In the genomic region with DNA sequence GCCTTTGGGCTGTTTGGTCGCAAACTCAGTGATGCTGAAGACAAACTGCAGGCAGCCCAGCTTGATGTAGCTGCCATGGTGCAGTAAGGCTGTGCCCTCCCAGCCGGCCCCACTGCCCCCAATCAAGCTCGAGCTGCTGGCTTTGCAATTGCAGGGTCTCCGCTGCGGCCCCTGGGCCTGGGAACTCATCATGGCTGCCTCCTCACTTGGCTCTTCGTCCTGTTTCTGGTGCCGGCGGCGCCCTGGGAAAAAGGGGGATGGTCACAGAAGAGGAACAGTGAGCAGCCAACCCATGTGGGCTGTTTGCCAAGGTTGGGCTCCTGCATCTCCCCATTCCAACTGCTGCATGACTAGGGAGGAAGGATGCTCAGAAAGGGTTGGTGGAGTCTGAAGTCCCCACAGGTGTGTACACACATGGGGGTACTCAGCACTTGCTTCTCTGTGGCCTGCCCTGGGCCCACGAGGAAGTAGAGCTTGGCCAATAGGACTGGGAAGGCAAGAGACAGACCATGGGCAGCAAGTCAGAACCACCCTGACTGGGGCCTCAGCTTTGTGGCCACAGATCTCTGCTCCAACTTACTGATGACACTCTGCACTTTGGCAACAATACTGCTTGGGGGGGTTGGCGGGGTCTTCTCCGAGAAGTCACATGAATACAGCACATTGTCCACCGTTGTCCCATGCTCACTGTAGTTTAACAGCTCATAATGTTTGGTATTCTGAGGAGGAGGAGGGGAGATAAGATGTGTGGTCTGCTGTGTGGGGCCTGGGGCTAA, we compare ENCODE assay signal across 1 cellular context.
TF ChIP-seq lines count a peak whose summit lies in the region.

No MANE protein-coding gene starts in this region.

TF ChIP-seq in K562, 482 proteins besides CTCF, POLR2A, EP300 and RAD21 (continues in another document):
- TF ChIP-seq, protein P1, sequence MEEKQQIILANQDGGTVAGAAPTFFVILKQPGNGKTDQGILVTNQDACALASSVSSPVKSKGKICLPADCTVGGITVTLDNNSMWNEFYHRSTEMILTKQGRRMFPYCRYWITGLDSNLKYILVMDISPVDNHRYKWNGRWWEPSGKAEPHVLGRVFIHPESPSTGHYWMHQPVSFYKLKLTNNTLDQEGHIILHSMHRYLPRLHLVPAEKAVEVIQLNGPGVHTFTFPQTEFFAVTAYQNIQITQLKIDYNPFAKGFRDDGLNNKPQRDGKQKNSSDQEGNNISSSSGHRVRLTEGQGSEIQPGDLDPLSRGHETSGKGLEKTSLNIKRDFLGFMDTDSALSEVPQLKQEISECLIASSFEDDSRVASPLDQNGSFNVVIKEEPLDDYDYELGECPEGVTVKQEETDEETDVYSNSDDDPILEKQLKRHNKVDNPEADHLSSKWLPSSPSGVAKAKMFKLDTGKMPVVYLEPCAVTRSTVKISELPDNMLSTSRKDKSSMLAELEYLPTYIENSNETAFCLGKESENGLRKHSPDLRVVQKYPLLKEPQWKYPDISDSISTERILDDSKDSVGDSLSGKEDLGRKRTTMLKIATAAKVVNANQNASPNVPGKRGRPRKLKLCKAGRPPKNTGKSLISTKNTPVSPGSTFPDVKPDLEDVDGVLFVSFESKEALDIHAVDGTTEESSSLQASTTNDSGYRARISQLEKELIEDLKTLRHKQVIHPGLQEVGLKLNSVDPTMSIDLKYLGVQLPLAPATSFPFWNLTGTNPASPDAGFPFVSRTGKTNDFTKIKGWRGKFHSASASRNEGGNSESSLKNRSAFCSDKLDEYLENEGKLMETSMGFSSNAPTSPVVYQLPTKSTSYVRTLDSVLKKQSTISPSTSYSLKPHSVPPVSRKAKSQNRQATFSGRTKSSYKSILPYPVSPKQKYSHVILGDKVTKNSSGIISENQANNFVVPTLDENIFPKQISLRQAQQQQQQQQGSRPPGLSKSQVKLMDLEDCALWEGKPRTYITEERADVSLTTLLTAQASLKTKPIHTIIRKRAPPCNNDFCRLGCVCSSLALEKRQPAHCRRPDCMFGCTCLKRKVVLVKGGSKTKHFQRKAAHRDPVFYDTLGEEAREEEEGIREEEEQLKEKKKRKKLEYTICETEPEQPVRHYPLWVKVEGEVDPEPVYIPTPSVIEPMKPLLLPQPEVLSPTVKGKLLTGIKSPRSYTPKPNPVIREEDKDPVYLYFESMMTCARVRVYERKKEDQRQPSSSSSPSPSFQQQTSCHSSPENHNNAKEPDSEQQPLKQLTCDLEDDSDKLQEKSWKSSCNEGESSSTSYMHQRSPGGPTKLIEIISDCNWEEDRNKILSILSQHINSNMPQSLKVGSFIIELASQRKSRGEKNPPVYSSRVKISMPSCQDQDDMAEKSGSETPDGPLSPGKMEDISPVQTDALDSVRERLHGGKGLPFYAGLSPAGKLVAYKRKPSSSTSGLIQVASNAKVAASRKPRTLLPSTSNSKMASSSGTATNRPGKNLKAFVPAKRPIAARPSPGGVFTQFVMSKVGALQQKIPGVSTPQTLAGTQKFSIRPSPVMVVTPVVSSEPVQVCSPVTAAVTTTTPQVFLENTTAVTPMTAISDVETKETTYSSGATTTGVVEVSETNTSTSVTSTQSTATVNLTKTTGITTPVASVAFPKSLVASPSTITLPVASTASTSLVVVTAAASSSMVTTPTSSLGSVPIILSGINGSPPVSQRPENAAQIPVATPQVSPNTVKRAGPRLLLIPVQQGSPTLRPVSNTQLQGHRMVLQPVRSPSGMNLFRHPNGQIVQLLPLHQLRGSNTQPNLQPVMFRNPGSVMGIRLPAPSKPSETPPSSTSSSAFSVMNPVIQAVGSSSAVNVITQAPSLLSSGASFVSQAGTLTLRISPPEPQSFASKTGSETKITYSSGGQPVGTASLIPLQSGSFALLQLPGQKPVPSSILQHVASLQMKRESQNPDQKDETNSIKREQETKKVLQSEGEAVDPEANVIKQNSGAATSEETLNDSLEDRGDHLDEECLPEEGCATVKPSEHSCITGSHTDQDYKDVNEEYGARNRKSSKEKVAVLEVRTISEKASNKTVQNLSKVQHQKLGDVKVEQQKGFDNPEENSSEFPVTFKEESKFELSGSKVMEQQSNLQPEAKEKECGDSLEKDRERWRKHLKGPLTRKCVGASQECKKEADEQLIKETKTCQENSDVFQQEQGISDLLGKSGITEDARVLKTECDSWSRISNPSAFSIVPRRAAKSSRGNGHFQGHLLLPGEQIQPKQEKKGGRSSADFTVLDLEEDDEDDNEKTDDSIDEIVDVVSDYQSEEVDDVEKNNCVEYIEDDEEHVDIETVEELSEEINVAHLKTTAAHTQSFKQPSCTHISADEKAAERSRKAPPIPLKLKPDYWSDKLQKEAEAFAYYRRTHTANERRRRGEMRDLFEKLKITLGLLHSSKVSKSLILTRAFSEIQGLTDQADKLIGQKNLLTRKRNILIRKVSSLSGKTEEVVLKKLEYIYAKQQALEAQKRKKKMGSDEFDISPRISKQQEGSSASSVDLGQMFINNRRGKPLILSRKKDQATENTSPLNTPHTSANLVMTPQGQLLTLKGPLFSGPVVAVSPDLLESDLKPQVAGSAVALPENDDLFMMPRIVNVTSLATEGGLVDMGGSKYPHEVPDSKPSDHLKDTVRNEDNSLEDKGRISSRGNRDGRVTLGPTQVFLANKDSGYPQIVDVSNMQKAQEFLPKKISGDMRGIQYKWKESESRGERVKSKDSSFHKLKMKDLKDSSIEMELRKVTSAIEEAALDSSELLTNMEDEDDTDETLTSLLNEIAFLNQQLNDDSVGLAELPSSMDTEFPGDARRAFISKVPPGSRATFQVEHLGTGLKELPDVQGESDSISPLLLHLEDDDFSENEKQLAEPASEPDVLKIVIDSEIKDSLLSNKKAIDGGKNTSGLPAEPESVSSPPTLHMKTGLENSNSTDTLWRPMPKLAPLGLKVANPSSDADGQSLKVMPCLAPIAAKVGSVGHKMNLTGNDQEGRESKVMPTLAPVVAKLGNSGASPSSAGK (IDR thresholded peaks at IDR 0.05): no peak
- TF ChIP-seq, protein P2, sequence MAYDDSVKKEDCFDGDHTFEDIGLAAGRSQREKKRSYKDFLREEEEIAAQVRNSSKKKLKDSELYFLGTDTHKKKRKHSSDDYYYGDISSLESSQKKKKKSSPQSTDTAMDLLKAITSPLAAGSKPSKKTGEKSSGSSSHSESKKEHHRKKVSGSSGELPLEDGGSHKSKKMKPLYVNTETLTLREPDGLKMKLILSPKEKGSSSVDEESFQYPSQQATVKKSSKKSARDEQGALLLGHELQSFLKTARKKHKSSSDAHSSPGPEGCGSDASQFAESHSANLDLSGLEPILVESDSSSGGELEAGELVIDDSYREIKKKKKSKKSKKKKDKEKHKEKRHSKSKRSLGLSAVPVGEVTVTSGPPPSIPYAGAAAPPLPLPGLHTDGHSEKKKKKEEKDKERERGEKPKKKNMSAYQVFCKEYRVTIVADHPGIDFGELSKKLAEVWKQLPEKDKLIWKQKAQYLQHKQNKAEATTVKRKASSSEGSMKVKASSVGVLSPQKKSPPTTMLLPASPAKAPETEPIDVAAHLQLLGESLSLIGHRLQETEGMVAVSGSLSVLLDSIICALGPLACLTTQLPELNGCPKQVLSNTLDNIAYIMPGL (CRISPR knock-in tag; IDR thresholded peaks at IDR 0.05): 0 out of 2 replicates have a peak, but pooled peaks have one; percentile 22
- TF ChIP-seq, protein P3, sequence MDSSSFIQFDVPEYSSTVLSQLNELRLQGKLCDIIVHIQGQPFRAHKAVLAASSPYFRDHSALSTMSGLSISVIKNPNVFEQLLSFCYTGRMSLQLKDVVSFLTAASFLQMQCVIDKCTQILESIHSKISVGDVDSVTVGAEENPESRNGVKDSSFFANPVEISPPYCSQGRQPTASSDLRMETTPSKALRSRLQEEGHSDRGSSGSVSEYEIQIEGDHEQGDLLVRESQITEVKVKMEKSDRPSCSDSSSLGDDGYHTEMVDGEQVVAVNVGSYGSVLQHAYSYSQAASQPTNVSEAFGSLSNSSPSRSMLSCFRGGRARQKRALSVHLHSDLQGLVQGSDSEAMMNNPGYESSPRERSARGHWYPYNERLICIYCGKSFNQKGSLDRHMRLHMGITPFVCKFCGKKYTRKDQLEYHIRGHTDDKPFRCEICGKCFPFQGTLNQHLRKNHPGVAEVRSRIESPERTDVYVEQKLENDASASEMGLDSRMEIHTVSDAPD (CRISPR knock-in tag; IDR thresholded peaks at IDR 0.05): no peak
- TF ChIP-seq, protein P4, sequence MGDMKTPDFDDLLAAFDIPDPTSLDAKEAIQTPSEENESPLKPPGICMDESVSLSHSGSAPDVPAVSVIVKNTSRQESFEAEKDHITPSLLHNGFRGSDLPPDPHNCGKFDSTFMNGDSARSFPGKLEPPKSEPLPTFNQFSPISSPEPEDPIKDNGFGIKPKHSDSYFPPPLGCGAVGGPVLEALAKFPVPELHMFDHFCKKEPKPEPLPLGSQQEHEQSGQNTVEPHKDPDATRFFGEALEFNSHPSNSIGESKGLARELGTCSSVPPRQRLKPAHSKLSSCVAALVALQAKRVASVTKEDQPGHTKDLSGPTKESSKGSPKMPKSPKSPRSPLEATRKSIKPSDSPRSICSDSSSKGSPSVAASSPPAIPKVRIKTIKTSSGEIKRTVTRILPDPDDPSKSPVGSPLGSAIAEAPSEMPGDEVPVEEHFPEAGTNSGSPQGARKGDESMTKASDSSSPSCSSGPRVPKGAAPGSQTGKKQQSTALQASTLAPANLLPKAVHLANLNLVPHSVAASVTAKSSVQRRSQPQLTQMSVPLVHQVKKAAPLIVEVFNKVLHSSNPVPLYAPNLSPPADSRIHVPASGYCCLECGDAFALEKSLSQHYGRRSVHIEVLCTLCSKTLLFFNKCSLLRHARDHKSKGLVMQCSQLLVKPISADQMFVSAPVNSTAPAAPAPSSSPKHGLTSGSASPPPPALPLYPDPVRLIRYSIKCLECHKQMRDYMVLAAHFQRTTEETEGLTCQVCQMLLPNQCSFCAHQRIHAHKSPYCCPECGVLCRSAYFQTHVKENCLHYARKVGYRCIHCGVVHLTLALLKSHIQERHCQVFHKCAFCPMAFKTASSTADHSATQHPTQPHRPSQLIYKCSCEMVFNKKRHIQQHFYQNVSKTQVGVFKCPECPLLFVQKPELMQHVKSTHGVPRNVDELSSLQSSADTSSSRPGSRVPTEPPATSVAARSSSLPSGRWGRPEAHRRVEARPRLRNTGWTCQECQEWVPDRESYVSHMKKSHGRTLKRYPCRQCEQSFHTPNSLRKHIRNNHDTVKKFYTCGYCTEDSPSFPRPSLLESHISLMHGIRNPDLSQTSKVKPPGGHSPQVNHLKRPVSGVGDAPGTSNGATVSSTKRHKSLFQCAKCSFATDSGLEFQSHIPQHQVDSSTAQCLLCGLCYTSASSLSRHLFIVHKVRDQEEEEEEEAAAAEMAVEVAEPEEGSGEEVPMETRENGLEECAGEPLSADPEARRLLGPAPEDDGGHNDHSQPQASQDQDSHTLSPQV (IDR thresholded peaks at IDR 0.05): 0 out of 2 replicates have a peak, but pooled peaks have one; percentile 4
- TF ChIP-seq KDM4B (IDR thresholded peaks at IDR 0.05; ENCODE audit: borderline replicate concordance in 2 of 2, low read depth in 1 of 2) (no peak), ZBTB8A (IDR thresholded peaks at IDR 0.05; ENCODE audit: partially characterized antibody) (no peak), NFIC (IDR thresholded peaks at IDR 0.05) (peak; percentile 48), RBM34 (IDR thresholded peaks at IDR 0.05; ENCODE audit: borderline replicate concordance, insufficient read depth, low read length) (no peak), NFIX (CRISPR knock-in tag; IDR thresholded peaks at IDR 0.05; ENCODE audit: low read depth) (no peak), FIP1L1 (IDR thresholded peaks at IDR 0.05; ENCODE audit: low read depth, low read length, poor library complexity, severe bottlenecking) (no peak), ZNF695 (CRISPR knock-in tag; IDR thresholded peaks at IDR 0.05) (no peak), ZNF311 (CRISPR knock-in tag; IDR thresholded peaks at IDR 0.05) (no peak), ZNF12 (CRISPR knock-in tag; IDR thresholded peaks at IDR 0.05) (no peak), MAFF (IDR thresholded peaks at IDR 0.05; ENCODE audit: low read length) (no peak), ZNF354B (CRISPR knock-in tag; IDR thresholded peaks at IDR 0.05) (no peak), POLR2G (IDR thresholded peaks at IDR 0.05; ENCODE audit: low read depth, low read length) (peak; percentile 64), MYC (IDR thresholded peaks at IDR 0.05; ENCODE audit: low read depth, low read length) (no peak), MYC (CRISPR knock-in tag; IDR thresholded peaks at IDR 0.05; ENCODE audit: borderline replicate concordance, low read depth) (no peak), RBM17 (IDR thresholded peaks at IDR 0.05; ENCODE audit: borderline replicate concordance, low read depth, low read length) (no peak), POLR3G (IDR thresholded peaks at IDR 0.05; ENCODE audit: extremely low read depth, insufficient read length, insufficient replicate concordance) (no peak)
- TF ChIP-seq, protein P5, sequence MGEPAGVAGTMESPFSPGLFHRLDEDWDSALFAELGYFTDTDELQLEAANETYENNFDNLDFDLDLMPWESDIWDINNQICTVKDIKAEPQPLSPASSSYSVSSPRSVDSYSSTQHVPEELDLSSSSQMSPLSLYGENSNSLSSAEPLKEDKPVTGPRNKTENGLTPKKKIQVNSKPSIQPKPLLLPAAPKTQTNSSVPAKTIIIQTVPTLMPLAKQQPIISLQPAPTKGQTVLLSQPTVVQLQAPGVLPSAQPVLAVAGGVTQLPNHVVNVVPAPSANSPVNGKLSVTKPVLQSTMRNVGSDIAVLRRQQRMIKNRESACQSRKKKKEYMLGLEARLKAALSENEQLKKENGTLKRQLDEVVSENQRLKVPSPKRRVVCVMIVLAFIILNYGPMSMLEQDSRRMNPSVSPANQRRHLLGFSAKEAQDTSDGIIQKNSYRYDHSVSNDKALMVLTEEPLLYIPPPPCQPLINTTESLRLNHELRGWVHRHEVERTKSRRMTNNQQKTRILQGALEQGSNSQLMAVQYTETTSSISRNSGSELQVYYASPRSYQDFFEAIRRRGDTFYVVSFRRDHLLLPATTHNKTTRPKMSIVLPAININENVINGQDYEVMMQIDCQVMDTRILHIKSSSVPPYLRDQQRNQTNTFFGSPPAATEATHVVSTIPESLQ (CRISPR knock-in tag; IDR thresholded peaks at IDR 0.05): no peak
- TF ChIP-seq, protein P6, sequence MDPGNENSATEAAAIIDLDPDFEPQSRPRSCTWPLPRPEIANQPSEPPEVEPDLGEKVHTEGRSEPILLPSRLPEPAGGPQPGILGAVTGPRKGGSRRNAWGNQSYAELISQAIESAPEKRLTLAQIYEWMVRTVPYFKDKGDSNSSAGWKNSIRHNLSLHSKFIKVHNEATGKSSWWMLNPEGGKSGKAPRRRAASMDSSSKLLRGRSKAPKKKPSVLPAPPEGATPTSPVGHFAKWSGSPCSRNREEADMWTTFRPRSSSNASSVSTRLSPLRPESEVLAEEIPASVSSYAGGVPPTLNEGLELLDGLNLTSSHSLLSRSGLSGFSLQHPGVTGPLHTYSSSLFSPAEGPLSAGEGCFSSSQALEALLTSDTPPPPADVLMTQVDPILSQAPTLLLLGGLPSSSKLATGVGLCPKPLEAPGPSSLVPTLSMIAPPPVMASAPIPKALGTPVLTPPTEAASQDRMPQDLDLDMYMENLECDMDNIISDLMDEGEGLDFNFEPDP (CRISPR knock-in tag; IDR thresholded peaks at IDR 0.05): no peak
- TF ChIP-seq, protein P7, sequence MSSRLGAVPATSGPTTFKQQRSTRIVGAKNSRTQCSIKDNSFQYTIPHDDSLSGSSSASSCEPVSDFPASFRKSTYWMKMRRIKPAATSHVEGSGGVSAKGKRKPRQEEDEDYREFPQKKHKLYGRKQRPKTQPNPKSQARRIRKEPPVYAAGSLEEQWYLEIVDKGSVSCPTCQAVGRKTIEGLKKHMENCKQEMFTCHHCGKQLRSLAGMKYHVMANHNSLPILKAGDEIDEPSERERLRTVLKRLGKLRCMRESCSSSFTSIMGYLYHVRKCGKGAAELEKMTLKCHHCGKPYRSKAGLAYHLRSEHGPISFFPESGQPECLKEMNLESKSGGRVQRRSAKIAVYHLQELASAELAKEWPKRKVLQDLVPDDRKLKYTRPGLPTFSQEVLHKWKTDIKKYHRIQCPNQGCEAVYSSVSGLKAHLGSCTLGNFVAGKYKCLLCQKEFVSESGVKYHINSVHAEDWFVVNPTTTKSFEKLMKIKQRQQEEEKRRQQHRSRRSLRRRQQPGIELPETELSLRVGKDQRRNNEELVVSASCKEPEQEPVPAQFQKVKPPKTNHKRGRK (tag; IDR thresholded peaks at IDR 0.05): no peak
